In genomic region chr1:150805899-150806298, GRCh38 we compare ENCODE assay signal across 29 cellular contexts.
"Had no signal": no experiment of that assay in that cellular context is flagged by ENCODE, and none has a peak within 500 bp of the region (broad histone marks: within the 10 kb centered on the region; RNA-seq: fewer than 3 reads in every experiment).

No MANE protein-coding gene starts in this region.

- H3K27me3 Mint-ChIP-seq: activated CD4-positive, alpha-beta memory T cell treated with anti-CD3 and anti-CD28 coated beads for 36 hours; activated CD4-positive, alpha-beta T cell treated with anti-CD3 and anti-CD28 coated beads, Interleukin-2, amount 10 ng/mL, durations not matched to agents 24 days and 14 days; activated naive CD8-positive, alpha-beta T cell treated with anti-CD3 and anti-CD28 coated beads, Interleukin-2, amount 50 U/mL, for 24 hours; activated T-helper 17 cell treated with anti-CD3 and anti-CD28 coated beads, Interleukin-2, amount 50 U/mL, for 72 hours; central memory CD8-positive, alpha-beta T cell; naive thymus-derived CD4-positive, alpha-beta T cell; stimulated activated naive CD8-positive, alpha-beta T cell treated with anti-CD3 and anti-CD28 coated beads, Interleukin-15, Interleukin-2, amounts not matched to agents 100 ng/mL and 50 ng/mL, for 24 hours had no signal

- H3K4me3 ChIP-seq: neural progenitor cell, right atrium auricular region, upper lobe of left lung had no signal

- H3K27ac ChIP-seq: epithelial cell of prostate, neural progenitor cell, right atrium auricular region, upper lobe of left lung had no signal

- H3K4me3 Mint-ChIP-seq: activated CD4-positive, alpha-beta memory T cell treated with anti-CD3 and anti-CD28 coated beads for 36 hours; activated CD4-positive, alpha-beta T cell treated with anti-CD3 and anti-CD28 coated beads, Interleukin-2, amount 10 ng/mL, durations not matched to agents 24 days and 14 days; activated naive CD8-positive, alpha-beta T cell treated with anti-CD3 and anti-CD28 coated beads, Interleukin-2, amount 50 U/mL, for 24 hours; activated T-helper 17 cell treated with anti-CD3 and anti-CD28 coated beads, Interleukin-2, amount 50 U/mL, for 72 hours; central memory CD8-positive, alpha-beta T cell; neural progenitor cell; stimulated activated naive CD8-positive, alpha-beta T cell treated with anti-CD3 and anti-CD28 coated beads, Interleukin-15, Interleukin-2, amounts not matched to agents 100 ng/mL and 50 ng/mL, for 24 hours; T-helper 2 cell treated with Interferon-gamma antibody and Interleukin-4, amounts not matched to agents 5 μg/mL and 100 μg/mL, for 36 hours had no signal

- H3K36me3 Mint-ChIP-seq: activated CD4-positive, alpha-beta memory T cell treated with anti-CD3 and anti-CD28 coated beads for 36 hours; neural progenitor cell had no signal

- H3K4me2 ChIP-seq: neural progenitor cell had no signal

- H3K36me3 ChIP-seq: neural progenitor cell had no signal

- ATAC-seq: activated naive CD8-positive, alpha-beta T cell treated with anti-CD3 and anti-CD28 coated beads, Interleukin-2, amount 50 U/mL, for 24 hours; activated T-helper 17 cell treated with anti-CD3 and anti-CD28 coated beads, Interleukin-2, amount 50 U/mL, for 72 hours; gastroesophageal sphincter; left cardiac atrium; left ventricle myocardium superior; naive thymus-derived CD4-positive, alpha-beta T cell had no signal

- H3K27ac Mint-ChIP-seq: activated CD4-positive, alpha-beta memory T cell treated with anti-CD3 and anti-CD28 coated beads for 36 hours; activated CD4-positive, alpha-beta T cell treated with anti-CD3 and anti-CD28 coated beads, Interleukin-2, amount 10 ng/mL, durations not matched to agents 24 days and 14 days; activated naive CD8-positive, alpha-beta T cell treated with anti-CD3 and anti-CD28 coated beads, Interleukin-2, amount 50 U/mL, for 24 hours; neural progenitor cell; stimulated activated naive CD8-positive, alpha-beta T cell treated with anti-CD3 and anti-CD28 coated beads, Interleukin-15, Interleukin-2, amounts not matched to agents 100 ng/mL and 50 ng/mL, for 24 hours; T-helper 2 cell treated with Interferon-gamma antibody and Interleukin-4, amounts not matched to agents 5 μg/mL and 100 μg/mL, for 36 hours had no signal

- DNase-seq: activated CD4-positive, alpha-beta memory T cell treated with anti-CD3 and anti-CD28 coated beads for 36 hours; activated CD4-positive, alpha-beta T cell treated with anti-CD3 and anti-CD28 coated beads, Interleukin-2, amount 10 ng/mL, durations not matched to agents 24 days and 14 days; activated CD4-positive, CD25-positive, alpha-beta regulatory T cell treated with anti-CD3 and anti-CD28 coated beads, Interleukin-2, amount 50 U/mL, for 72 hours; activated CD8-positive, alpha-beta memory T cell treated with anti-CD3 and anti-CD28 coated beads, Interleukin-2, amount 50 U/mL, for 4 hours; activated gamma-delta T cell treated with Interleukin-2 at 50 U/mL for 16 hours; activated naive CD4-positive, alpha-beta T cell treated with anti-CD3 and anti-CD28 coated beads, Interleukin-2, amount 50 U/mL, for 16 hours; activated naive CD8-positive, alpha-beta T cell treated with anti-CD3 and anti-CD28 coated beads, Interleukin-2, amount 50 U/mL, for 24 hours; activated T-cell treated with anti-CD3 and anti-CD28 coated beads, Interleukin-2, amount 50 U/mL, for 1 hour; amygdala; dermis blood vessel endothelial cell; effector CD4-positive, alpha-beta T cell; esophagus squamous epithelium; hippocampal formation; left cardiac atrium; left ventricle myocardium superior; midbrain; naive thymus-derived CD4-positive, alpha-beta T cell; occipital lobe; stimulated activated CD4-positive, alpha-beta T cell treated with anti-CD3 and anti-CD28 coated beads, Interleukin-4, amount 100 ng/mL, for 1 hour; T-helper 1 cell; upper lobe of left lung had no signal

- H3K4me1 ChIP-seq: right atrium auricular region had no signal

- H3K9me3 ChIP-seq: esophagus squamous epithelium, gastroesophageal sphincter, right atrium auricular region, upper lobe of left lung had no signal

- H3K27me3 ChIP-seq: esophagus squamous epithelium, gastroesophageal sphincter, neural progenitor cell, right atrium auricular region, upper lobe of left lung had no signal

- H3K4me1 Mint-ChIP-seq: central memory CD8-positive, alpha-beta T cell had no signal

- H2AFZ ChIP-seq: neural progenitor cell had no signal

- H3K9me3 Mint-ChIP-seq: activated CD4-positive, alpha-beta memory T cell treated with anti-CD3 and anti-CD28 coated beads for 36 hours; activated CD4-positive, alpha-beta T cell treated with anti-CD3 and anti-CD28 coated beads, Interleukin-2, amount 10 ng/mL, durations not matched to agents 24 days and 14 days; activated naive CD8-positive, alpha-beta T cell treated with anti-CD3 and anti-CD28 coated beads, Interleukin-2, amount 50 U/mL, for 24 hours; activated T-helper 17 cell treated with anti-CD3 and anti-CD28 coated beads, Interleukin-2, amount 50 U/mL, for 72 hours; central memory CD8-positive, alpha-beta T cell; naive thymus-derived CD4-positive, alpha-beta T cell; neural progenitor cell; stimulated activated naive CD8-positive, alpha-beta T cell treated with anti-CD3 and anti-CD28 coated beads, Interleukin-15, Interleukin-2, amounts not matched to agents 100 ng/mL and 50 ng/mL, for 24 hours; T-helper 2 cell treated with Interferon-gamma antibody and Interleukin-4, amounts not matched to agents 5 μg/mL and 100 μg/mL, for 36 hours had no signal
